1 cellular context compared by ENCODE assay signal in genomic region chr13:42991892-42992584, GRCh38.
TF ChIP-seq lines count a peak whose summit lies in the region.

A gene with protein sequence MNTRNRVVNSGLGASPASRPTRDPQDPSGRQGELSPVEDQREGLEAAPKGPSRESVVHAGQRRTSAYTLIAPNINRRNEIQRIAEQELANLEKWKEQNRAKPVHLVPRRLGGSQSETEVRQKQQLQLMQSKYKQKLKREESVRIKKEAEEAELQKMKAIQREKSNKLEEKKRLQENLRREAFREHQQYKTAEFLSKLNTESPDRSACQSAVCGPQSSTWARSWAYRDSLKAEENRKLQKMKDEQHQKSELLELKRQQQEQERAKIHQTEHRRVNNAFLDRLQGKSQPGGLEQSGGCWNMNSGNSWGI (minus strand): TSS chr13:42992241. CDS start chr13:42992165, 76 bp downstream.

TF ChIP-seq in GM23338, 12 proteins besides CTCF, POLR2A, EP300 and RAD21 (continued from another document):
- TF ChIP-seq, protein P1, sequence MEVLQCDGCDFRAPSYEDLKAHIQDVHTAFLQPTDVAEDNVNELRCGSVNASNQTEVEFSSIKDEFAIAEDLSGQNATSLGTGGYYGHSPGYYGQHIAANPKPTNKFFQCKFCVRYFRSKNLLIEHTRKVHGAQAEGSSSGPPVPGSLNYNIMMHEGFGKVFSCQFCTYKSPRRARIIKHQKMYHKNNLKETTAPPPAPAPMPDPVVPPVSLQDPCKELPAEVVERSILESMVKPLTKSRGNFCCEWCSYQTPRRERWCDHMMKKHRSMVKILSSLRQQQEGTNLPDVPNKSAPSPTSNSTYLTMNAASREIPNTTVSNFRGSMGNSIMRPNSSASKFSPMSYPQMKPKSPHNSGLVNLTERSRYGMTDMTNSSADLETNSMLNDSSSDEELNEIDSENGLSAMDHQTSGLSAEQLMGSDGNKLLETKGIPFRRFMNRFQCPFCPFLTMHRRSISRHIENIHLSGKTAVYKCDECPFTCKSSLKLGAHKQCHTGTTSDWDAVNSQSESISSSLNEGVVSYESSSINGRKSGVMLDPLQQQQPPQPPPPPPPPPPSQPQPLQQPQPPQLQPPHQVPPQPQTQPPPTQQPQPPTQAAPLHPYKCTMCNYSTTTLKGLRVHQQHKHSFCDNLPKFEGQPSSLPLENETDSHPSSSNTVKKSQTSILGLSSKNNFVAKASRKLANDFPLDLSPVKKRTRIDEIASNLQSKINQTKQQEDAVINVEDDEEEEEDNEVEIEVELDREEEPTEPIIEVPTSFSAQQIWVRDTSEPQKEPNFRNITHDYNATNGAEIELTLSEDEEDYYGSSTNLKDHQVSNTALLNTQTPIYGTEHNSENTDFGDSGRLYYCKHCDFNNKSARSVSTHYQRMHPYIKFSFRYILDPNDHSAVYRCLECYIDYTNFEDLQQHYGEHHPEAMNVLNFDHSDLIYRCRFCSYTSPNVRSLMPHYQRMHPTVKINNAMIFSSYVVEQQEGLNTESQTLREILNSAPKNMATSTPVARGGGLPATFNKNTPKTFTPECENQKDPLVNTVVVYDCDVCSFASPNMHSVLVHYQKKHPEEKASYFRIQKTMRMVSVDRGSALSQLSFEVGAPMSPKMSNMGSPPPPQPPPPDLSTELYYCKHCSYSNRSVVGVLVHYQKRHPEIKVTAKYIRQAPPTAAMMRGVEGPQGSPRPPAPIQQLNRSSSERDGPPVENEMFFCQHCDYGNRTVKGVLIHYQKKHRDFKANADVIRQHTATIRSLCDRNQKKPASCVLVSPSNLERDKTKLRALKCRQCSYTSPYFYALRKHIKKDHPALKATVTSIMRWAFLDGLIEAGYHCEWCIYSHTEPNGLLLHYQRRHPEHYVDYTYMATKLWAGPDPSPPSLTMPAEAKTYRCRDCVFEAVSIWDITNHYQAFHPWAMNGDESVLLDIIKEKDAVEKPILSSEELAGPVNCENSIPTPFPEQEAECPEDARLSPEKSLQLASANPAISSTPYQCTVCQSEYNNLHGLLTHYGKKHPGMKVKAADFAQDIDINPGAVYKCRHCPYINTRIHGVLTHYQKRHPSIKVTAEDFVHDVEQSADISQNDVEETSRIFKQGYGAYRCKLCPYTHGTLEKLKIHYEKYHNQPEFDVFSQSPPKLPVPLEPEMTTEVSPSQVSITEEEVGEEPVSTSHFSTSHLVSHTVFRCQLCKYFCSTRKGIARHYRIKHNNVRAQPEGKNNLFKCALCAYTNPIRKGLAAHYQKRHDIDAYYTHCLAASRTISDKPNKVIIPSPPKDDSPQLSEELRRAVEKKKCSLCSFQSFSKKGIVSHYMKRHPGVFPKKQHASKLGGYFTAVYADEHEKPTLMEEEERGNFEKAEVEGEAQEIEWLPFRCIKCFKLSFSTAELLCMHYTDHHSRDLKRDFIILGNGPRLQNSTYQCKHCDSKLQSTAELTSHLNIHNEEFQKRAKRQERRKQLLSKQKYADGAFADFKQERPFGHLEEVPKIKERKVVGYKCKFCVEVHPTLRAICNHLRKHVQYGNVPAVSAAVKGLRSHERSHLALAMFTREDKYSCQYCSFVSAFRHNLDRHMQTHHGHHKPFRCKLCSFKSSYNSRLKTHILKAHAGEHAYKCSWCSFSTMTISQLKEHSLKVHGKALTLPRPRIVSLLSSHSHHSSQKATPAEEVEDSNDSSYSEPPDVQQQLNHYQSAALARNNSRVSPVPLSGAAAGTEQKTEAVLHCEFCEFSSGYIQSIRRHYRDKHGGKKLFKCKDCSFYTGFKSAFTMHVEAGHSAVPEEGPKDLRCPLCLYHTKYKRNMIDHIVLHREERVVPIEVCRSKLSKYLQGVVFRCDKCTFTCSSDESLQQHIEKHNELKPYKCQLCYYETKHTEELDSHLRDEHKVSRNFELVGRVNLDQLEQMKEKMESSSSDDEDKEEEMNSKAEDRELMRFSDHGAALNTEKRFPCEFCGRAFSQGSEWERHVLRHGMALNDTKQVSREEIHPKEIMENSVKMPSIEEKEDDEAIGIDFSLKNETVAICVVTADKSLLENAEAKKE (CRISPR knock-in tag; IDR thresholded peaks at IDR 0.05) = no peak
- no peak for TF ChIP-seq STAT1 (IDR thresholded peaks at IDR 0.05; ENCODE audit: unreplicated experiment)
TF ChIP-seq in GM23338: peak in this region for 0.
